In the genomic region with DNA sequence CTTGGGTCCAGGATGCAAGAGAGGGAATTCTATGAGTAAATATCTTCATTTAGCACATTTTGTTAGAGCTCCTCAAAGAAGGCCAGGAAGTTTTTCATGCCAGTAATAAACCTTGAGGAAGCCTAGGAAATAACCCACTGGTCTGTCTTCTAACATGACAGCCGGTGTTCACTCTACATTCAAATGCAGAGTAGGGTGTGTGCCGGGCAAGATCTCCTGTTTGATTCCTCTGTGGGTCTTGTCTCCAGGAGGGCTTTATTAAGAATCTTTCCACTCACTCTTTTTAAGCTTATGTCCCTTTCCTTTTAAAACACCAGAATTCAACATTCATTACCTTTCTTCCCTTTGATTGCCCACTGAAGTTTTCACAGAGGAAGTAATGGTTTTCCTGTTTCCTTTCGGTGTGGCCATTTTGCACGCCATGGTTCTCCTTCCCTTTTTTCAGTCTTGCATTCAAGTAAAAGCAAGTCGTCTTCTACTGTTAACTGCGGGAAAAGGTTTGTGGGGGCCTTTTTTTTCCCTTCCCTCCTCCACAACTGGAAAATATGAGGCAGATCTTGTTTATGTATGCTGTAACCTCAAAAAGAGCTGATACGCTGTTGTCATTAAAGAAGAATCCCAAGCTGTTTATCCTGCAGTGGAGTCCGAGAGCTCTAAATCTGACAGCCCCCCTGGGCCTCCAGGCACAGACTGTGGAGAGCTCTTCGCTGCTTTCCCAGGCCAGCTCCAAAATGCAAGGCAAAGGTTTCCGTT, we compare ENCODE assay signal across 8 cellular contexts. TPM values are rescaled to one million over a fixed set of nuclear protein-coding genes. Genes with fewer than 3 reads are reported as not detected.
DNase-seq lines count a peak whose midpoint lies in the region; ATAC-seq and TF ChIP-seq lines count a peak whose summit lies in the region.

No MANE protein-coding gene starts in this region.

- H3K4me3 ChIP-seq in AG04450 (ENCODE audit: low read depth, low read length) (no peak overlapping the region), esophagus (ENCODE audit: low read depth in 1 of 2, low read length in 2 of 2) (no peak overlapping the region), neural progenitor cell (peak overlapping the region; percentile 20)

- TF ChIP-seq CTCF in AG04450 (IDR thresholded peaks at IDR 0.05; ENCODE audit: low read depth, low read length), result 0 out of 2 replicates have a peak, but pooled peaks have one; percentile 4
- no peak for TF ChIP-seq CTCF in neural progenitor cell (IDR thresholded peaks at IDR 0.05)

- peak overlapping the region; percentile 92 for H3K27ac Mint-ChIP-seq in neural progenitor cell

- H3K9ac ChIP-seq in neural progenitor cell, result no peak overlapping the region

- ATAC-seq in GM21381 (IDR thresholded peaks at IDR 0.05; ENCODE audit: unreplicated experiment) (peak; percentile 41), GM18519 (IDR thresholded peaks at IDR 0.05; ENCODE audit: low FRiP score, unreplicated experiment) (no peak)

- H3K36me3 ChIP-seq in esophagus (ENCODE audit: control insufficient read depth in 2 of 2, insufficient read depth in 2 of 2, low read length in 1 of 2), result no peaks in the 10 kb centered on the region
- no peaks in the 10 kb centered on the region for H3K36me3 ChIP-seq in neural progenitor cell

- H3K4me1 ChIP-seq in esophagus (ENCODE audit: control insufficient read depth in 2 of 2, insufficient read depth in 2 of 2, low read length in 1 of 2) (no peaks in the 10 kb centered on the region), neural progenitor cell (peaks cover 11% of the 10 kb centered on the region)

- H4K20me1 ChIP-seq in neural progenitor cell (ENCODE audit: low read depth), result no peaks in the 10 kb centered on the region

- H3K27me3 Mint-ChIP-seq in neural progenitor cell (ENCODE audit: insufficient read depth, low read depth), result peaks cover 2% of the 10 kb centered on the region

- H3K9me3 ChIP-seq in AG04450 (ENCODE audit: control insufficient read depth, insufficient read depth, low read length) (no peaks in the 10 kb centered on the region), esophagus (ENCODE audit: control insufficient read depth in 2 of 2, insufficient read depth in 1 of 2, low read depth in 1 of 2, low read length in 1 of 2) (no peaks in the 10 kb centered on the region), neural progenitor cell (ENCODE audit: low read depth) (no peaks in the 10 kb centered on the region)

- H3K27ac ChIP-seq in AG04450 (ENCODE audit: low read depth, low read length) (peak overlapping the region; percentile 94), esophagus (ENCODE audit: low read depth in 2 of 2, low read length in 1 of 2) (peak overlapping the region; percentile 14 to 73), neural progenitor cell (peak overlapping the region; percentile 33)

- peak overlapping the region; percentile 71 for H2AFZ ChIP-seq in neural progenitor cell (replicated peaks)

- no peaks in the 10 kb centered on the region for H3K79me2 ChIP-seq in neural progenitor cell (ENCODE audit: low read depth)

- H3K4me2 ChIP-seq in neural progenitor cell, result peak overlapping the region; percentile 59

- no peaks in the 10 kb centered on the region for H3K36me3 Mint-ChIP-seq in neural progenitor cell

- no peaks in the 10 kb centered on the region for H3K9me3 Mint-ChIP-seq in neural progenitor cell

- H3K27me3 ChIP-seq in AG04450 (ENCODE audit: control insufficient read depth, insufficient read depth, low read length), result no peaks in the 10 kb centered on the region
- H3K27me3 ChIP-seq in esophagus (ENCODE audit: control insufficient read depth in 1 of 2, insufficient read depth in 2 of 2, low read length in 2 of 2), result no peaks in the 10 kb centered on the region
- H3K27me3 ChIP-seq in neural progenitor cell, result no peaks in the 10 kb centered on the region

- H3K4me3 Mint-ChIP-seq in neural progenitor cell, result peak overlapping the region; percentile 75

- POLR2A ChIA-PET in AG04450 (lab: Yijun Ruan, JAX), result interaction anchor here (0.5 to 1.5 kb wide), 11 partner anchors 10 to 231 kb away, joined by 3 to 7 read pairs (median 4); no protein-coding TSS in a partner anchor

- CTCF ChIA-PET in AG04450 (lab: Charles Lee), result interaction anchor here (0.6 to 1.9 kb wide), 10 partner anchors 10 to 254 kb away, joined by 3 to 6 read pairs (median 3); no protein-coding TSS in a partner anchor

- 58 to 64% methylated on average over 10 of the region's 10 CpGs for WGBS in esophagus, 2 donors

- H3K4me1 Mint-ChIP-seq in neural progenitor cell, result peaks cover 38% of the 10 kb centered on the region

- peaks cover 5% of the 10 kb centered on the region for H3F3A ChIP-seq in neural progenitor cell (ENCODE audit: low read depth)

- DNase-seq in AG04450 (ENCODE audit: low read depth, low spot score) (peak; percentile 95), SKM-1 treated with dmso at 0.1 percent for 144 hours (lab: John Stamatoyannopoulos, UW; ENCODE audit: unreplicated experiment) (peak; percentile 73), neural progenitor cell (ENCODE audit: low spot score) (peak; percentile 67), NCI-H1105 treated with DMSO at 0.1 percent for 48 hours (lab: John Stamatoyannopoulos, UW) (no peak), NCI-H2029 treated with DMSO at 0.1 percent for 48 hours (lab: John Stamatoyannopoulos, UW) (no peak)

RNA-seq across cellular contexts. Expression of gene FILIP1L, which starts 40.6 kb away (rescaled TPM):
- polyA plus RNA-seq in AG04450 (2011; rRNA removed) (75.5 and 90.7 TPM in 2 replicates), esophagus (1 to 10 TPM; 2.6 to 6.9 TPM)
- 152 and 160 TPM in 2 replicates for polyA minus RNA-seq in AG04450 (2011; rRNA and poly(A)+ RNA removed)
- total RNA-seq in neural progenitor cell (ENCODE audit: low replicate concordance), result 0.09 and 0.15 TPM in 2 replicates

Comparison
In these comparisons a context has a peak if more than half of its experiments do, and no peak if none do; other contexts are left out.
1. DNase-seq: peak in AG04450 (single experiment), SKM-1 treated with dmso at 0.1 percent for 144 hours (single experiment) and neural progenitor cell (single experiment); none in NCI-H1105 treated with DMSO at 0.1 percent for 48 hours (single experiment) and NCI-H2029 treated with DMSO at 0.1 percent for 48 hours (single experiment).
2. H3K27ac ChIP-seq: peak in every context shown above with its lines; median percentile 94 in AG04450; 44 in esophagus; 33 in neural progenitor cell.